In the genomic region with DNA sequence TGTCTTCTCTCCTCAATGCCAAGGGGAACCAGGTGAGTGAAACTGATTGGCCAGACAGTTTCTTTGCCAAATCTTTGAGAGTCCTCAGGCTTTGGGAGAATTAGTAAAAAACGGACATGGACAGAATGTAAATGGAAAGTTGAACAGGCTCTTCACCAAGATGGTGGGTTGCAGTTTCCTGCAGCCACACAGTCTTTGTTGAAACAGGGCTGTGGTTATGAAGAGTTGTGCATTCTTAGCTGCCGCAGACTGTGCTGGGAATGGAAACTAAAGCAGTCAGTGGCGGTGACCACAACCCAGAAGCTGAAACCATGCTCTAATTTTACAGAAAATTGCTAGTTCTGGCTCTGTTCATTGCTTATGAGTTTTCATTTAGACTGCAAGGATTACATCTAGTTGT, we compare ENCODE assay signal across 8 cellular contexts. TPM values are rescaled to one million over a fixed set of nuclear protein-coding genes. Genes with fewer than 3 reads are reported as not detected.
DNase-seq lines count a peak whose midpoint lies in the region; ATAC-seq and TF ChIP-seq lines count a peak whose summit lies in the region.

No MANE protein-coding gene starts in this region.

- H3F3A ChIP-seq in MM.1S (ENCODE audit: insufficient read depth, low read length) (peaks cover 12% of the 10 kb centered on the region), PC-3 (ENCODE audit: low read length, unreplicated experiment) (no peaks in the 10 kb centered on the region)

- no peaks in the 10 kb centered on the region for H3K36me3 ChIP-seq in BLaER1
- no peaks in the 10 kb centered on the region for H3K36me3 ChIP-seq in MM.1S (replicated peaks; ENCODE audit: insufficient read depth, low read length)
- H3K36me3 ChIP-seq in stomach, result peaks cover 18 to 65% (median 54%) of the 10 kb centered on the region in 4 donors
- H3K36me3 ChIP-seq in PC-3 (ENCODE audit: low read depth, low read length), result no peaks in the 10 kb centered on the region; the same call in 1 of the 2 replicates

- H3K4me3 Mint-ChIP-seq in stimulated activated memory B cell treated with anti-CD40 and anti-IgM and Interleukin-4, amounts not matched to agents 10 μg/mL and 1 μg/mL and 100 μg/mL, for 72 hours, result peak overlapping the region; percentile 8
- no peak overlapping the region for H3K4me3 Mint-ChIP-seq in type B pancreatic cell

- H3K27me3 Mint-ChIP-seq in stimulated activated memory B cell treated with anti-CD40 and anti-IgM and Interleukin-4, amounts not matched to agents 10 μg/mL and 1 μg/mL and 100 μg/mL, for 72 hours, result no peaks in the 10 kb centered on the region
- no peaks in the 10 kb centered on the region for H3K27me3 Mint-ChIP-seq in type B pancreatic cell

- peaks cover 43 to 67% of the 10 kb centered on the region in 2 donors for H3K36me3 Mint-ChIP-seq in activated naive CD4-positive, alpha-beta T cell treated with anti-CD3 and anti-CD28 coated beads, Interleukin-2, amount 50 U/mL, for 72 hours
- H3K36me3 Mint-ChIP-seq in stimulated activated memory B cell treated with anti-CD40 and anti-IgM and Interleukin-4, amounts not matched to agents 10 μg/mL and 1 μg/mL and 100 μg/mL, for 72 hours, result peaks cover 43% of the 10 kb centered on the region
- H3K36me3 Mint-ChIP-seq in type B pancreatic cell, result peaks cover 18% of the 10 kb centered on the region

- ATAC-seq in GM21423 (IDR thresholded peaks at IDR 0.05; ENCODE audit: unreplicated experiment), result peak; percentile 96
- ATAC-seq in activated naive CD4-positive, alpha-beta T cell treated with anti-CD3 and anti-CD28 coated beads, Interleukin-2, amount 50 U/mL, for 72 hours, result peak; percentile 95 to 96
- ATAC-seq in stimulated activated memory B cell treated with anti-CD40 and anti-IgM and Interleukin-4, amounts not matched to agents 10 μg/mL and 1 μg/mL and 100 μg/mL, for 72 hours, result peak; percentile 94
- no peak for ATAC-seq in PC-3

- H2AFZ ChIP-seq in MM.1S (ENCODE audit: low read length), result peak overlapping the region; percentile 56
- no peak overlapping the region for H2AFZ ChIP-seq in PC-3 (ENCODE audit: low read length)

- intact Hi-C loops in stomach (cut with DNase I; ENCODE audit: low total_unique reads) (no loop called here), PC-3 (cut with micrococcal nuclease) (no loop called here)

- H3K27ac ChIP-seq in BLaER1 (no peak overlapping the region), MM.1S (ENCODE audit: low read length) (peak overlapping the region; percentile 62), stomach (peak overlapping the region in 1 of 5 donors; percentile 46), PC-3 (ENCODE audit: low read length) (no peak overlapping the region)

- H3K9me2 ChIP-seq in MM.1S (replicated peaks; ENCODE audit: insufficient read depth, low read length) (no peaks in the 10 kb centered on the region), PC-3 (replicated peaks; ENCODE audit: low read length) (no peaks in the 10 kb centered on the region)

- H3K4me1 Mint-ChIP-seq in stimulated activated memory B cell treated with anti-CD40 and anti-IgM and Interleukin-4, amounts not matched to agents 10 μg/mL and 1 μg/mL and 100 μg/mL, for 72 hours, result peaks cover 15% of the 10 kb centered on the region
- H3K4me1 Mint-ChIP-seq in type B pancreatic cell (ENCODE audit: unreplicated experiment), result peaks cover 6% of the 10 kb centered on the region

- peaks cover 18% of the 10 kb centered on the region for H3K4me1 ChIP-seq in BLaER1
- peaks cover 17% of the 10 kb centered on the region for H3K4me1 ChIP-seq in MM.1S (ENCODE audit: low read length)
- H3K4me1 ChIP-seq in stomach, result peaks cover 0 to 9% (median 0%) of the 10 kb centered on the region in 4 donors
- H3K4me1 ChIP-seq in PC-3 (ENCODE audit: insufficient read depth, low read length), result no peaks in the 10 kb centered on the region

- no peaks in the 10 kb centered on the region for H3K9me3 Mint-ChIP-seq in activated naive CD4-positive, alpha-beta T cell treated with anti-CD3 and anti-CD28 coated beads, Interleukin-2, amount 50 U/mL, for 72 hours
- no peaks in the 10 kb centered on the region for H3K9me3 Mint-ChIP-seq in stimulated activated memory B cell treated with anti-CD40 and anti-IgM and Interleukin-4, amounts not matched to agents 10 μg/mL and 1 μg/mL and 100 μg/mL, for 72 hours
- peaks cover 9% of the 10 kb centered on the region for H3K9me3 Mint-ChIP-seq in type B pancreatic cell

- H3K9me3 ChIP-seq in BLaER1 (no peaks in the 10 kb centered on the region), MM.1S (replicated peaks; ENCODE audit: insufficient read depth, low read length) (no peaks in the 10 kb centered on the region), stomach (no peaks in the 10 kb centered on the region), PC-3 (ENCODE audit: low read length) (no peaks in the 10 kb centered on the region)

- H3K4me2 ChIP-seq in BLaER1 (peak overlapping the region; percentile 38), MM.1S (ENCODE audit: low read depth, low read length) (peak overlapping the region; percentile 81), PC-3 (ENCODE audit: low read length) (no peak overlapping the region)

- no peak for TF ChIP-seq CTCF in MM.1S (IDR thresholded peaks at IDR 0.05; ENCODE audit: low read length)
- no peak for TF ChIP-seq CTCF in stomach (IDR thresholded peaks at IDR 0.05)
- TF ChIP-seq CTCF in PC-3 (conservative IDR thresholded peaks at IDR 0.05; ENCODE audit: low read depth, low read length), result no peak
- no peak for TF ChIP-seq CTCF in type B pancreatic cell (conservative IDR thresholded peaks at IDR 0.05)

- H3K9ac ChIP-seq in BLaER1 (no peak overlapping the region), MM.1S (ENCODE audit: low read length) (no peak overlapping the region), PC-3 (ENCODE audit: low read length) (no peak overlapping the region)

- H3K4me3 ChIP-seq in BLaER1, result no peak overlapping the region
- H3K4me3 ChIP-seq in MM.1S (ENCODE audit: low read length), result peak overlapping the region; percentile 33; the same call in 1 of the 2 replicates
- no peak overlapping the region for H3K4me3 ChIP-seq in stomach
- no peak overlapping the region for H3K4me3 ChIP-seq in PC-3 (ENCODE audit: low read length)

- no peak for TF ChIP-seq EP300 in stomach (IDR thresholded peaks at IDR 0.05)

- DNase-seq in MM.1S (peak; percentile 92), stomach (no peak), PC-3 (no peak), type B pancreatic cell (ENCODE audit: extremely low spot score, unreplicated experiment) (no peak)
- DNase-seq in activated naive CD4-positive, alpha-beta T cell treated with anti-CD3 and anti-CD28 coated beads, Interleukin-2, amount 50 U/mL, for 72 hours (ENCODE audit: low spot score in 2 of 2), result peak; percentile 62 to 64

- H4K20me1 ChIP-seq in BLaER1, result no peaks in the 10 kb centered on the region
- no peaks in the 10 kb centered on the region for H4K20me1 ChIP-seq in MM.1S (ENCODE audit: insufficient read depth, low read length)
- no peaks in the 10 kb centered on the region for H4K20me1 ChIP-seq in PC-3 (ENCODE audit: low read length)

- H3K27me3 ChIP-seq in BLaER1, result no peaks in the 10 kb centered on the region
- H3K27me3 ChIP-seq in MM.1S (replicated peaks; ENCODE audit: insufficient read depth, low read length), result no peaks in the 10 kb centered on the region
- H3K27me3 ChIP-seq in stomach, result no peaks in the 10 kb centered on the region
- no peaks in the 10 kb centered on the region for H3K27me3 ChIP-seq in PC-3 (ENCODE audit: low read length)

- POLR2A ChIA-PET in PC-3 (lab: Charles Lee; ENCODE audit: unreplicated experiment), result no interaction called here

- no peak for TF ChIP-seq POLR2A in stomach (IDR thresholded peaks at IDR 0.05)

- BruUV-seq in PC-3 (replicated peaks; lab: Mats Ljungman, UMichigan), result no TSS peak

- H3K27ac Mint-ChIP-seq in activated naive CD4-positive, alpha-beta T cell treated with anti-CD3 and anti-CD28 coated beads, Interleukin-2, amount 50 U/mL, for 72 hours, result peak overlapping the region; percentile 83 to 85
- peak overlapping the region; percentile 71 for H3K27ac Mint-ChIP-seq in stimulated activated memory B cell treated with anti-CD40 and anti-IgM and Interleukin-4, amounts not matched to agents 10 μg/mL and 1 μg/mL and 100 μg/mL, for 72 hours
- no peak overlapping the region for H3K27ac Mint-ChIP-seq in type B pancreatic cell

- CTCF ChIA-PET in PC-3 (lab: Charles Lee), result no interaction called here

- H3K79me2 ChIP-seq in MM.1S (ENCODE audit: low read length) (no peaks in the 10 kb centered on the region), PC-3 (ENCODE audit: low read length) (no peaks in the 10 kb centered on the region)

- 70 to 81% (median 72%) methylated on average over 3 of the region's 3 CpGs for WGBS in stomach, 5 donors

RNA-seq across cellular contexts. Expression of a gene that starts 42.1 kb away (rescaled TPM):
- 10 to 100 TPM; 37.3 to 68.3 TPM for total RNA-seq in activated naive CD4-positive, alpha-beta T cell treated with anti-CD3 and anti-CD28 coated beads, Interleukin-2, amount 50 U/mL, for 72 hours
- total RNA-seq in stomach (100 to 1,000 TPM in 2 of 5 donors, 10 to 100 TPM in 3; 30.1 to 223 (median 73.2) TPM), PC-3 (2014; rRNA removed) (75.0 and 86.8 TPM in 2 replicates), type B pancreatic cell (ENCODE audit: low replicate concordance) (48.7 and 55.1 TPM in 2 replicates)
- 10 to 100 TPM; 13.0 to 17.0 (median 16.2) TPM for polyA plus RNA-seq in stomach

Comparison
In these comparisons a context has a peak if more than half of its experiments do, and no peak if none do; other contexts are left out.
1. DNase-seq: peak in MM.1S (single experiment) and activated naive CD4-positive, alpha-beta T cell treated with anti-CD3 and anti-CD28 coated beads, Interleukin-2, amount 50 U/mL, for 72 hours (2 of 2); none in stomach (single experiment), PC-3 (single experiment) and type B pancreatic cell (single experiment).